Comparison of ENCODE assay signal across 8 cellular contexts in genomic region chr1:109398343-109399225, GRCh38. TPM values are rescaled to one million over a fixed set of nuclear protein-coding genes. Genes with fewer than 3 reads are reported as not detected.
DNase-seq lines count a peak whose midpoint lies in the region; ATAC-seq and TF ChIP-seq lines count a peak whose summit lies in the region.

No MANE protein-coding gene starts in this region.

- intact Hi-C loops in Calu3 (cut with micrococcal nuclease; ENCODE audit: unreplicated experiment) (loop anchor here (1.0 to 10.0 kb wide), 3 partner anchors 122 to 204 kb away; no protein-coding TSS in a partner anchor), dorsolateral prefrontal cortex (cut with DNase I) (loop anchor here (1.0 to 10.0 kb wide), 8 partner anchors 92 to 296 kb away; partner anchors contain the start of genes PSRC1 (in 2 of the 2), MYBPHL (in 1 of the 2) and SARS1 (in 1 of the 2))

- H3K9me3 Mint-ChIP-seq in Calu3 (ENCODE audit: low read depth, unreplicated experiment), result no peaks in the 10 kb centered on the region
- H3K9me3 Mint-ChIP-seq in nephron progenitor cell, result no peaks in the 10 kb centered on the region

- H3K27ac Mint-ChIP-seq in Calu3 (ENCODE audit: unreplicated experiment), result no peak overlapping the region
- H3K27ac Mint-ChIP-seq in nephron progenitor cell, result no peak overlapping the region

- H3K4me3 ChIP-seq in dorsolateral prefrontal cortex, result peak overlapping the region; percentile 53 to 94 (median 75)

- no peaks in the 10 kb centered on the region for H3K27me3 ChIP-seq in dorsolateral prefrontal cortex

- H3K4me1 Mint-ChIP-seq in Calu3 (ENCODE audit: low read depth, unreplicated experiment), result peaks cover 23% of the 10 kb centered on the region
- peaks cover 47% of the 10 kb centered on the region for H3K4me1 Mint-ChIP-seq in nephron progenitor cell

- no peak for ATAC-seq in GM18858 (IDR thresholded peaks at IDR 0.05; ENCODE audit: unreplicated experiment)
- ATAC-seq in GM18861 (IDR thresholded peaks at IDR 0.05; ENCODE audit: unreplicated experiment), result no peak

- H3K27me3 Mint-ChIP-seq in Calu3 (ENCODE audit: unreplicated experiment) (no peaks in the 10 kb centered on the region), nephron progenitor cell (ENCODE audit: low read depth, poor library complexity) (peaks cover 25% of the 10 kb centered on the region)

- peak overlapping the region; percentile 84 to 100 (median 96) for H3K27ac ChIP-seq in dorsolateral prefrontal cortex

- CTCF ChIA-PET in Calu3 (lab: Charles Lee), result interaction anchor here (0.6 to 1.5 kb wide), 9 partner anchors 26 to 818 kb away, joined by 3 to 6 read pairs (median 4); no protein-coding TSS in a partner anchor

- H3K36me3 Mint-ChIP-seq in Calu3 (ENCODE audit: insufficient read depth, unreplicated experiment), result peaks cover 19% of the 10 kb centered on the region
- peaks cover under 1% of the 10 kb centered on the region for H3K36me3 Mint-ChIP-seq in nephron progenitor cell (ENCODE audit: low read depth)

- TF ChIP-seq CTCF in Calu3 (IDR thresholded peaks at IDR 0.05; ENCODE audit: unreplicated experiment), result no peak
- peak in 4 of 56 donors; percentile 1 to 6 (median 4) for TF ChIP-seq CTCF in dorsolateral prefrontal cortex (IDR thresholded peaks at IDR 0.05 in 54 of 56, conservative IDR thresholded peaks at IDR 0.05 in 2 of 56; ENCODE audit: low read depth in 1 of 56, partially characterized antibody in 56 of 56)
- no peak for TF ChIP-seq CTCF in nephron progenitor cell (IDR thresholded peaks at IDR 0.05)

- DNase-seq in Calu3 (peak; percentile 7), NCI-H2227 treated with DMSO at 0.1 percent for 48 hours (lab: John Stamatoyannopoulos, UW) (peak; percentile 57), dorsolateral prefrontal cortex (no peak), nephron progenitor cell (no peak), HCEC 1CT (no peak)
- no peak for DNase-seq in stimulated activated naive CD4-positive, alpha-beta T cell treated with Interleukin-2 at 50 U/mL for 16 hours (lab: John Stamatoyannopoulos, UW)

- no TSS peak for BruUV-seq in Calu3 (replicated peaks; lab: Mats Ljungman, UMichigan)

- H3K4me3 Mint-ChIP-seq in Calu3 (ENCODE audit: low read depth, unreplicated experiment), result peak overlapping the region; percentile 78
- H3K4me3 Mint-ChIP-seq in nephron progenitor cell, result peak overlapping the region; percentile 84

RNA-seq across cellular contexts. Expression of gene SORT1, which starts 0.9 kb away (rescaled TPM):
- total RNA-seq in Calu3 (2022) (46.3 and 68.2 TPM in 2 replicates), dorsolateral prefrontal cortex (100 to 1,000 TPM; 214 to 579 (median 329) TPM)

RNA-seq across cellular contexts. Expression of gene PSMA5, which starts 27.7 kb away (rescaled TPM):
- total RNA-seq in Calu3 (2022) (108 and 121 TPM in 2 replicates), dorsolateral prefrontal cortex (10 to 100 TPM; 25.5 to 74.2 (median 56.7) TPM)

Comparison
In these comparisons a context has a peak if more than half of its experiments do, and no peak if none do; other contexts are left out.
1. DNase-seq: peak in Calu3 (single experiment) and NCI-H2227 treated with DMSO at 0.1 percent for 48 hours (single experiment); none in dorsolateral prefrontal cortex (0 of 10), nephron progenitor cell (single experiment), stimulated activated naive CD4-positive, alpha-beta T cell treated with Interleukin-2 at 50 U/mL for 16 hours (single experiment) and HCEC 1CT (single experiment).